Comparison of ENCODE assay signal across 9 cellular contexts in genomic region chr16:1338119-1338730, GRCh38. TPM values are rescaled to one million over a fixed set of nuclear protein-coding genes. Genes with fewer than 3 reads are reported as not detected.
DNase-seq lines count a peak whose midpoint lies in the region; ATAC-seq, FAIRE-seq and TF ChIP-seq lines count a peak whose summit lies in the region.
"Had no signal": no experiment of that assay in that cellular context is flagged by ENCODE, and none has a peak within 500 bp of the region (broad histone marks: within the 10 kb centered on the region; RNA-seq: fewer than 3 reads in every experiment).

No MANE protein-coding gene starts in this region.

- in situ Hi-C loops in mammary epithelial cell (cut with MboI; ENCODE audit: low sequenced_read_pairs in 2 of 2): no loop called here

- H3K9me2 ChIP-seq in Karpas-422 (replicated peaks; ENCODE audit: insufficient read depth, low read length): no peaks in the 10 kb centered on the region

- H3K4me2 ChIP-seq in Karpas-422 (ENCODE audit: low read depth, low read length, poor library complexity, severe bottlenecking) (no peak overlapping the region), mammary epithelial cell (ENCODE audit: insufficient read depth, low read depth, low read length) (no peak overlapping the region)

- CTCF ChIA-PET in mammary epithelial cell (lab: Charles Lee; ENCODE audit: low non-redundant PET): no interaction called here

- H3K9me3 ChIP-seq in Karpas-422 (ENCODE audit: low read length) (no peaks in the 10 kb centered on the region), mammary epithelial cell (replicated peaks; ENCODE audit: insufficient read depth, low read length) (no peaks in the 10 kb centered on the region), aorta (ENCODE audit: control insufficient read depth, low read length) (no peaks in the 10 kb centered on the region)

- no peak overlapping the region for H3K4me3 ChIP-seq in Karpas-422 (ENCODE audit: low read length)
- no peak overlapping the region for H3K4me3 ChIP-seq in mammary epithelial cell (replicated peaks in 1 of 3; ENCODE audit: insufficient read depth in 1 of 3, low read depth in 2 of 3, low read length in 3 of 3)
- H3K4me3 ChIP-seq in coronary artery: no peak overlapping the region
- no peak overlapping the region for H3K4me3 ChIP-seq in aorta (ENCODE audit: low read length in 2 of 2)
- H3K4me3 ChIP-seq: skin epidermis had no signal

- H3K27ac ChIP-seq in Karpas-422 (ENCODE audit: low read length) (no peak overlapping the region), mammary epithelial cell (ENCODE audit: insufficient read depth, low read depth, low read length) (no peak overlapping the region), coronary artery (no peak overlapping the region), aorta (ENCODE audit: low read depth in 1 of 2, low read length in 2 of 2) (no peak overlapping the region)
- H3K27ac ChIP-seq: skin epidermis had no signal

- peaks cover 15% of the 10 kb centered on the region for H3K4me1 ChIP-seq in Karpas-422 (ENCODE audit: low read length)
- peaks cover 13% of the 10 kb centered on the region for H3K4me1 ChIP-seq in mammary epithelial cell (ENCODE audit: insufficient read depth, low read length)
- no peaks in the 10 kb centered on the region for H3K4me1 ChIP-seq in aorta (ENCODE audit: control insufficient read depth in 1 of 2, insufficient read depth in 2 of 2, low read length in 2 of 2)

- dilution Hi-C loops in mammary epithelial cell (cut with HindIII; ENCODE audit: low sequenced_read_pairs): no loop called here

- intact Hi-C loops in mammary epithelial cell (cut with micrococcal nuclease) (no loop called here), aorta (cut with DNase I) (no loop called here)

- ATAC-seq in aorta (ENCODE audit: low FRiP score): no peak

- H3K36me3 Mint-ChIP-seq in osteocyte (ENCODE audit: unreplicated experiment): no peaks in the 10 kb centered on the region

- no peak overlapping the region for H3K27ac Mint-ChIP-seq in osteocyte (ENCODE audit: unreplicated experiment)

- H3K4me3 Mint-ChIP-seq in osteocyte (ENCODE audit: unreplicated experiment): no peak overlapping the region

- H3K27me3 ChIP-seq in Karpas-422 (ENCODE audit: low read length) (no peaks in the 10 kb centered on the region), mammary epithelial cell (ENCODE audit: insufficient read depth, low read length) (peaks cover 14% of the 10 kb centered on the region), aorta (ENCODE audit: control insufficient read depth in 1 of 2, insufficient read depth in 2 of 2, low read length in 1 of 2) (no peaks in the 10 kb centered on the region)

- no peak for FAIRE-seq in frontal cortex (lab: Jason Lieb, UNC)

- H3K4me1 Mint-ChIP-seq in osteocyte (ENCODE audit: unreplicated experiment): peaks cover 7% of the 10 kb centered on the region

- DNase-seq in NCI-H1417 (lab: John Stamatoyannopoulos, UW): peak; percentile 35 to 67 (median 41)
- no peak for DNase-seq in NCI-H1417 treated with DMSO at 0.1 percent for 48 hours (lab: John Stamatoyannopoulos, UW)
- peak; percentile 67 for DNase-seq in Karpas-422
- DNase-seq in mammary epithelial cell: no peak
- no peak for DNase-seq in osteocyte (ENCODE audit: extremely low spot score, unreplicated experiment)
- no peak for DNase-seq in coronary artery (ENCODE audit: low spot score)
- no peak for DNase-seq in frontal cortex (ENCODE audit: low spot score in 2 of 2)
- DNase-seq in aorta: no peak

- TF ChIP-seq CTCF in mammary epithelial cell (conservative IDR thresholded peaks at IDR 0.05 in 1 of 2, IDR thresholded peaks at IDR 0.05 in 1 of 2; ENCODE audit: extremely low read depth in 1 of 2, insufficient read depth in 1 of 2, low read depth in 1 of 2, low read length in 2 of 2) (peak; percentile 32 to 62), osteocyte (IDR thresholded peaks at IDR 0.05) (peak; percentile 34), coronary artery (IDR thresholded peaks at IDR 0.05) (no peak)

- no peak overlapping the region for H3K9ac ChIP-seq in Karpas-422 (ENCODE audit: low read length)
- H3K9ac ChIP-seq in mammary epithelial cell (ENCODE audit: insufficient read depth, low read length): no peak overlapping the region

- H3K27me3 Mint-ChIP-seq in osteocyte (ENCODE audit: unreplicated experiment): peaks cover 24% of the 10 kb centered on the region

- no peaks in the 10 kb centered on the region for H3K9me3 Mint-ChIP-seq in osteocyte (ENCODE audit: unreplicated experiment)

- H4K20me1 ChIP-seq in Karpas-422 (ENCODE audit: insufficient read depth, low read depth, low read length) (peaks cover 8% of the 10 kb centered on the region; the same call in 1 of the 2 replicates), mammary epithelial cell (ENCODE audit: insufficient read depth, low read length) (no peaks in the 10 kb centered on the region)

- WGBS in mammary epithelial cell (ENCODE audit: low coverage, missing lambda C conversion rate): 29% methylated on average over 8 of the region's 30 CpGs
- 51 to 57% methylated on average over 30 of the region's 30 CpGs for WGBS in aorta, 2 donors

- H3K79me2 ChIP-seq in Karpas-422 (ENCODE audit: low read length) (no peaks in the 10 kb centered on the region), mammary epithelial cell (ENCODE audit: insufficient read depth, low read length) (no peaks in the 10 kb centered on the region)

- no TSS peak for BruUV-seq in mammary epithelial cell (replicated peaks; lab: Mats Ljungman, UMichigan)

- H2AFZ ChIP-seq in Karpas-422 (ENCODE audit: low read length) (no peak overlapping the region), mammary epithelial cell (ENCODE audit: low read depth, low read length) (no peak overlapping the region)

- H3K36me3 ChIP-seq in Karpas-422 (ENCODE audit: insufficient read depth, low read length): no peaks in the 10 kb centered on the region
- no peaks in the 10 kb centered on the region for H3K36me3 ChIP-seq in mammary epithelial cell (ENCODE audit: insufficient read depth, low read length)
- H3K36me3 ChIP-seq in aorta (ENCODE audit: control insufficient read depth in 1 of 2, insufficient read depth in 2 of 2, low read length in 1 of 2): no peaks in the 10 kb centered on the region

RNA-seq across cellular contexts. Expression of gene BAIAP3, which starts 4.8 kb away (rescaled TPM):
- total RNA-seq in Karpas-422 (2014; rRNA removed; shearing (Covaris generic); ENCODE audit: low replicate concordance): 0.18 TPM in 1 of 2 replicates, not detected in the other
- 1 to 10 TPM; 1.0 to 1.3 TPM for total RNA-seq in mammary epithelial cell
- polyA plus RNA-seq in mammary epithelial cell: 0.11 TPM
- polyA minus RNA-seq in mammary epithelial cell: 0.78 TPM
- 0.42 and 0.48 TPM in 2 replicates for total RNA-seq in osteocyte
- 11.4 TPM for total RNA-seq in frontal cortex
- total RNA-seq in aorta: 1 to 10 TPM; 1.2 to 3.1 TPM
- polyA plus RNA-seq in aorta: 1 to 10 TPM; 1.1 to 2.6 TPM

RNA-seq across cellular contexts. Expression of gene TSR3, which starts 13.5 kb away (rescaled TPM):
- total RNA-seq in Karpas-422 (2014; rRNA removed; shearing (Covaris generic); ENCODE audit: low replicate concordance): 20.1 and 70.0 TPM in 2 replicates
- total RNA-seq in mammary epithelial cell: 10 to 100 TPM; 43.8 to 62.1 TPM
- 54.6 TPM for polyA plus RNA-seq in mammary epithelial cell
- 28.6 TPM for polyA minus RNA-seq in mammary epithelial cell
- total RNA-seq in osteocyte: 58.0 and 59.2 TPM in 2 replicates
- 39.5 TPM for total RNA-seq in frontal cortex
- total RNA-seq in aorta: 10 to 100 TPM; 32.1 to 37.5 TPM
- 10 to 100 TPM; 68.4 to 88.0 TPM for polyA plus RNA-seq in aorta

RNA-seq across cellular contexts. Expression of gene GNPTG, which starts 13.5 kb away (rescaled TPM):
- total RNA-seq in Karpas-422 (2014; rRNA removed; shearing (Covaris generic); ENCODE audit: low replicate concordance): 19.6 and 39.1 TPM in 2 replicates
- 10 to 100 TPM; 33.3 to 34.8 TPM for total RNA-seq in mammary epithelial cell
- 37.2 TPM for polyA plus RNA-seq in mammary epithelial cell
- polyA minus RNA-seq in mammary epithelial cell: 16.2 TPM
- total RNA-seq in osteocyte: 92.4 and 94.3 TPM in 2 replicates
- total RNA-seq in frontal cortex: 17.9 TPM
- total RNA-seq in aorta: 10 to 100 TPM; 45.3 to 55.1 TPM
- 10 to 100 TPM; 33.7 to 74.1 TPM for polyA plus RNA-seq in aorta

RNA-seq across cellular contexts. Expression of gene UBE2I, which starts 28.8 kb away (rescaled TPM):
- 53.7 and 78.1 TPM in 2 replicates for total RNA-seq in Karpas-422 (2014; rRNA removed; shearing (Covaris generic); ENCODE audit: low replicate concordance)
- total RNA-seq in mammary epithelial cell (100 to 1,000 TPM in 1 of 2 donors, 10 to 100 TPM in 1; 42.7 to 157 TPM), osteocyte (118 and 131 TPM in 2 replicates), frontal cortex (48.5 TPM), aorta (10 to 100 TPM; 81.7 to 86.7 TPM)
- polyA plus RNA-seq in mammary epithelial cell (91.3 TPM), aorta (10 to 100 TPM; 35.7 to 63.1 TPM)
- 104 TPM for polyA minus RNA-seq in mammary epithelial cell

Comparison
In these comparisons a context has a peak if more than half of its experiments do, and no peak if none do; other contexts are left out.
1. DNase-seq: peak in NCI-H1417 (3 of 3) and Karpas-422 (single experiment); none in NCI-H1417 treated with DMSO at 0.1 percent for 48 hours (single experiment), mammary epithelial cell (single experiment), osteocyte (single experiment), coronary artery (single experiment), frontal cortex (0 of 2) and aorta (0 of 2).